In genomic region chr16:27188633-27189032, GRCh38 we compare ENCODE assay signal across 21 cellular contexts.
"Had no signal": no experiment of that assay in that cellular context is flagged by ENCODE, and none has a peak within 500 bp of the region (broad histone marks: within the 10 kb centered on the region; RNA-seq: fewer than 3 reads in every experiment).

No MANE protein-coding gene starts in this region.

- H3K9ac ChIP-seq: SK-N-SH had no signal

- H3K9me3 ChIP-seq: MG63, SK-N-SH had no signal

- DNase-seq: Karpas-422, KG1, MG63, NCI-H1048, NCI-H1105, NCI-H1436 treated with DMSO at 0.1 percent for 48 hours, NCI-H1694, NCI-H1930, NCI-H2081, NCI-H2107, NCI-H2227 treated with DMSO at 0.1 percent for 48 hours, NCI-H524 treated with DMSO at 0.1 percent for 48 hours, NCI-H774, Right ventricle myocardium superior, RPMI8226, SIG-M5, SK-N-SH, SW 1271 had no signal

- H3K4me3 ChIP-seq: MG63 had no signal

- H3K27me3 ChIP-seq: MG63 had no signal

- H3K4me2 ChIP-seq: SK-N-SH had no signal

- H3K36me3 ChIP-seq: MG63 had no signal

- H3K27ac ChIP-seq: HL-60 had no signal

- FAIRE-seq: HTR-8/SVneo, RCC 7860 had no signal
